16 cellular contexts compared by ENCODE assay signal in the genomic region with DNA sequence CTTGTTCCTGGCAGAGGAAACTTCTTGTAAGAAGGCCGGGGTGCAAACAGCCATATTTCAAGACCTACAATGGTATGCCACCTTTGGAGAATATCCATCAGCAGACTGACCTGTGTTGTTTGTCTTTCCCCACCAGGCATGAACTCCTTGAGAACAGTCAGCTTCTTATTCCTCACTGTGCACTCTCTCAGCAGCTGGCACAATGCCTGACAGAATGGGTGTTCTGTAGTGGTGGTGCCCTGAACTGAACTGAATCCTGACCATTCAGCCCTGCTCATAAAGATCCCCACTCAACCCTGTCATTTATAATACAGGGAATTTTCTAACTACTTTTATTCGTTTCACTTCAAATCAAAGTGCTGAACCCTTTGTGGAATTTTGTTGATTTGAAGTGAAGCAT.
DNase-seq lines count a peak whose midpoint lies in the region; ATAC-seq and TF ChIP-seq lines count a peak whose summit lies in the region.
"Had no signal": no experiment of that assay in that cellular context is flagged by ENCODE, and none has a peak within 500 bp of the region (broad histone marks: within the 10 kb centered on the region; RNA-seq: fewer than 3 reads in every experiment).

No MANE protein-coding gene starts in this region.

- ATAC-seq in RWPE2 (ENCODE audit: low read depth) (peak; percentile 10; the same call in 1 of the 3 replicates), GM21360 (IDR thresholded peaks at IDR 0.05; ENCODE audit: unreplicated experiment) (no peak)

- H3K27ac ChIP-seq in RWPE2 (ENCODE audit: poor library complexity, severe bottlenecking), result no peak overlapping the region
- H3K27ac ChIP-seq: C4-2B, GM23248 had no signal

- TF ChIP-seq CTCF in RWPE2 (IDR thresholded peaks at IDR 0.05; ENCODE audit: poor library complexity, severe bottlenecking) (no peak), GM10266 (IDR thresholded peaks at IDR 0.05; ENCODE audit: control insufficient read depth, insufficient read depth, low read depth, missing control alignments) (no peak)

- H3K36me3 ChIP-seq in MG63 (no peaks in the 10 kb centered on the region), RWPE2 (ENCODE audit: low read depth) (no peaks in the 10 kb centered on the region)

- H3K4me3 ChIP-seq in MG63, result no peak overlapping the region
- no peak overlapping the region for H3K4me3 ChIP-seq in RWPE2 (ENCODE audit: severe bottlenecking)
- H3K4me3 ChIP-seq: GM23248 had no signal

- H3K27me3 ChIP-seq in MG63 (no peaks in the 10 kb centered on the region; the same call in 1 of the 2 replicates), RWPE2 (ENCODE audit: insufficient read depth, poor library complexity, severe bottlenecking) (peaks cover 34% of the 10 kb centered on the region)

- DNase-seq in MG63 (peak; percentile 1), RWPE2 (ENCODE audit: low spot score) (no peak), globus pallidus (ENCODE audit: low spot score) (peak; percentile 1), GM10266 (ENCODE audit: extremely low spot score) (no peak), LoVo (ENCODE audit: low spot score) (no peak), H4 (ENCODE audit: low spot score) (no peak)
- DNase-seq: ACHN; Calu3; CD4-positive, alpha-beta T cell; DMS53; DND-41; EL; GM23248; HCEC 1CT had no signal

- no peaks in the 10 kb centered on the region for H3K9me3 ChIP-seq in MG63
- H3K9me3 ChIP-seq in RWPE2 (ENCODE audit: severe bottlenecking), result peaks cover 2% of the 10 kb centered on the region

- no peaks in the 10 kb centered on the region for H3K4me1 ChIP-seq in RWPE2 (ENCODE audit: insufficient read depth, poor library complexity, severe bottlenecking)

Comparison
In these comparisons a context has a peak if more than half of its experiments do, and no peak if none do; other contexts are left out.
1. DNase-seq: peak in MG63 (single experiment) and globus pallidus (single experiment); none in RWPE2 (single experiment), GM10266 (single experiment), LoVo (single experiment) and H4 (single experiment).